In genomic region chrX:15719324-15719968, GRCh38 we compare ENCODE assay signal across 1 cellular context.
TF ChIP-seq lines count a peak whose summit lies in the region.

No MANE protein-coding gene starts in this region.

TF ChIP-seq in HCT116, 20 proteins besides CTCF, POLR2A, EP300 and RAD21 (continued from another document):
- TF ChIP-seq CEBPB (IDR thresholded peaks at IDR 0.05; ENCODE audit: low read depth) (no peak), SIN3A (IDR thresholded peaks at IDR 0.05; ENCODE audit: low read depth) (no peak), MAX (IDR thresholded peaks at IDR 0.05) (no peak)
